ENCODE assay signal across 17 cellular contexts in genomic region chr15:88989578-88989977, GRCh38.
DNase-seq lines count a peak whose midpoint lies in the region; ATAC-seq, FAIRE-seq and TF ChIP-seq lines count a peak whose summit lies in the region.
"Had no signal": no experiment of that assay in that cellular context is flagged by ENCODE, and none has a peak within 500 bp of the region (broad histone marks: within the 10 kb centered on the region; RNA-seq: fewer than 3 reads in every experiment).

No MANE protein-coding gene starts in this region.

- H3K36me3 ChIP-seq in BE2C (no peaks in the 10 kb centered on the region), osteoblast (ENCODE audit: insufficient read depth, low read length) (no peaks in the 10 kb centered on the region), pancreas (no peaks in the 10 kb centered on the region)

- no peaks in the 10 kb centered on the region for H4K20me1 ChIP-seq in osteoblast (ENCODE audit: insufficient read depth, low read length)

- H3K4me3 Mint-ChIP-seq in activated CD4-positive, alpha-beta memory T cell treated with anti-CD3 and anti-CD28 coated beads for 36 hours, result no peak overlapping the region
- H3K4me3 Mint-ChIP-seq: activated naive CD4-positive, alpha-beta T cell treated with anti-CD3 and anti-CD28 coated beads, Interleukin-2, amount 50 U/mL, for 24 hours; CD8-positive, alpha-beta T cell; endodermal cell had no signal

- DNase-seq in BE2C (no peak), M059J (ENCODE audit: low read depth) (peak; percentile 82), choroid plexus epithelial cell (ENCODE audit: low read depth) (peak; percentile 39), osteoblast (ENCODE audit: insufficient read length, low spot score, missing footprints) (peak; percentile 81), pancreas (no peak)
- DNase-seq in activated CD4-positive, alpha-beta memory T cell treated with anti-CD3 and anti-CD28 coated beads for 36 hours, result no peak
- DNase-seq: activated CD4-positive, CD25-positive, alpha-beta regulatory T cell; CD8-positive, alpha-beta T cell; central memory CD4-positive, alpha-beta T cell; endodermal cell; GDM1; GOT3; KBM-7; stimulated activated CD4-positive, alpha-beta T cell treated with anti-CD3 and anti-CD28 coated beads, Interleukin-15, amount 100 ng/mL, for 24 hours had no signal

- H3K9me3 Mint-ChIP-seq in activated CD4-positive, alpha-beta memory T cell treated with anti-CD3 and anti-CD28 coated beads for 36 hours, result no peaks in the 10 kb centered on the region
- H3K9me3 Mint-ChIP-seq: activated naive CD4-positive, alpha-beta T cell treated with anti-CD3 and anti-CD28 coated beads, Interleukin-2, amount 50 U/mL, for 24 hours; CD8-positive, alpha-beta T cell had no signal

- H3K4me3 ChIP-seq in BE2C (ENCODE audit: low read depth, low read length), result peak overlapping the region; percentile 57; the same call in 1 of the 2 replicates
- H3K4me3 ChIP-seq in choroid plexus epithelial cell (ENCODE audit: low read depth, low read length), result no peak overlapping the region
- H3K4me3 ChIP-seq in osteoblast (ENCODE audit: insufficient read depth, low read length), result peak overlapping the region; percentile 9
- no peak overlapping the region for H3K4me3 ChIP-seq in pancreas

- WGBS in pancreas, 2 donors, result 82 to 84% methylated on average over 5 of the region's 5 CpGs

- H3K9me3 ChIP-seq in BE2C (no peaks in the 10 kb centered on the region), osteoblast (ENCODE audit: low read depth, low read length) (no peaks in the 10 kb centered on the region), pancreas (no peaks in the 10 kb centered on the region)

- intact Hi-C loops in pancreas (cut with DNase I), result no loop called here
- intact Hi-C loops in activated CD4-positive, alpha-beta memory T cell treated with anti-CD3 and anti-CD28 coated beads for 36 hours (cut with micrococcal nuclease), result no loop called here

- peaks cover 3% of the 10 kb centered on the region for H3K27me3 Mint-ChIP-seq in activated CD4-positive, alpha-beta memory T cell treated with anti-CD3 and anti-CD28 coated beads for 36 hours
- H3K27me3 Mint-ChIP-seq: activated naive CD4-positive, alpha-beta T cell treated with anti-CD3 and anti-CD28 coated beads, Interleukin-2, amount 50 U/mL, for 24 hours had no signal

- no peaks in the 10 kb centered on the region for H3K36me3 Mint-ChIP-seq in activated CD4-positive, alpha-beta memory T cell treated with anti-CD3 and anti-CD28 coated beads for 36 hours
- H3K36me3 Mint-ChIP-seq: activated naive CD4-positive, alpha-beta T cell treated with anti-CD3 and anti-CD28 coated beads, Interleukin-2, amount 50 U/mL, for 24 hours; CD8-positive, alpha-beta T cell had no signal

- H3K4me1 ChIP-seq in BE2C (no peaks in the 10 kb centered on the region), osteoblast (ENCODE audit: insufficient read depth, low read length) (peaks cover 38% of the 10 kb centered on the region), pancreas (no peaks in the 10 kb centered on the region)

- no peak for FAIRE-seq in pancreas (lab: Jason Lieb, UNC)

- H3K27me3 ChIP-seq in BE2C, result no peaks in the 10 kb centered on the region
- no peaks in the 10 kb centered on the region for H3K27me3 ChIP-seq in osteoblast (ENCODE audit: insufficient read depth, low read length)
- no peaks in the 10 kb centered on the region for H3K27me3 ChIP-seq in pancreas

- POLR2A ChIA-PET in activated CD4-positive, alpha-beta memory T cell treated with anti-CD3 and anti-CD28 coated beads for 36 hours (lab: Charles Lee), result no interaction called here

- H2AFZ ChIP-seq in osteoblast (ENCODE audit: low read length), result no peak overlapping the region

- peak overlapping the region; percentile 67 for H3K4me2 ChIP-seq in osteoblast (ENCODE audit: insufficient read depth, low read length)

- H3K27ac Mint-ChIP-seq in activated CD4-positive, alpha-beta memory T cell treated with anti-CD3 and anti-CD28 coated beads for 36 hours, result no peak overlapping the region
- H3K27ac Mint-ChIP-seq: activated naive CD4-positive, alpha-beta T cell treated with anti-CD3 and anti-CD28 coated beads, Interleukin-2, amount 50 U/mL, for 24 hours; CD8-positive, alpha-beta T cell; endodermal cell had no signal

- ATAC-seq in pancreas, result no peak
- no peak for ATAC-seq in HG03460 (IDR thresholded peaks at IDR 0.05; ENCODE audit: unreplicated experiment)
- no peak for ATAC-seq in GM18909 (IDR thresholded peaks at IDR 0.05; ENCODE audit: poor library complexity, unreplicated experiment)
- ATAC-seq: CD8-positive, alpha-beta T cell had no signal

- H3K4me1 Mint-ChIP-seq in activated CD4-positive, alpha-beta memory T cell treated with anti-CD3 and anti-CD28 coated beads for 36 hours (ENCODE audit: low read depth), result no peaks in the 10 kb centered on the region
- H3K4me1 Mint-ChIP-seq: activated naive CD4-positive, alpha-beta T cell treated with anti-CD3 and anti-CD28 coated beads, Interleukin-2, amount 50 U/mL, for 24 hours had no signal

- peak overlapping the region; percentile 78 for H3K27ac ChIP-seq in osteoblast (ENCODE audit: low read depth, low read length)
- no peak overlapping the region for H3K27ac ChIP-seq in pancreas

- H3K79me2 ChIP-seq in osteoblast (ENCODE audit: insufficient read depth, low read length), result no peaks in the 10 kb centered on the region

- no peak for TF ChIP-seq CTCF in BE2C (IDR thresholded peaks at IDR 0.05; ENCODE audit: low read depth, low read length)
- no peak for TF ChIP-seq CTCF in choroid plexus epithelial cell (conservative IDR thresholded peaks at IDR 0.05; ENCODE audit: low read depth, low read length)
- TF ChIP-seq CTCF in osteoblast (IDR thresholded peaks at IDR 0.05; ENCODE audit: extremely low read depth, low read depth, low read length), result no peak
- TF ChIP-seq CTCF in pancreas (IDR thresholded peaks at IDR 0.05), result no peak

- CTCF ChIA-PET in activated CD4-positive, alpha-beta memory T cell treated with anti-CD3 and anti-CD28 coated beads for 36 hours (lab: Charles Lee), result interaction anchor here (0.6 to 1.3 kb wide), 2 partner anchors 11 to 85 kb away, joined by 3 read pairs; no protein-coding TSS in a partner anchor

Comparison
In these comparisons a context has a peak if more than half of its experiments do, and no peak if none do; other contexts are left out.
1. DNase-seq: peak in M059J (single experiment), choroid plexus epithelial cell (single experiment) and osteoblast (single experiment); none in BE2C (single experiment), pancreas (0 of 6) and activated CD4-positive, alpha-beta memory T cell treated with anti-CD3 and anti-CD28 coated beads for 36 hours (single experiment).
2. H3K4me3 ChIP-seq: peak in BE2C (single experiment) and osteoblast (single experiment); none in choroid plexus epithelial cell (single experiment) and pancreas (0 of 4).